17 cellular contexts compared by ENCODE assay signal in the genomic region with DNA sequence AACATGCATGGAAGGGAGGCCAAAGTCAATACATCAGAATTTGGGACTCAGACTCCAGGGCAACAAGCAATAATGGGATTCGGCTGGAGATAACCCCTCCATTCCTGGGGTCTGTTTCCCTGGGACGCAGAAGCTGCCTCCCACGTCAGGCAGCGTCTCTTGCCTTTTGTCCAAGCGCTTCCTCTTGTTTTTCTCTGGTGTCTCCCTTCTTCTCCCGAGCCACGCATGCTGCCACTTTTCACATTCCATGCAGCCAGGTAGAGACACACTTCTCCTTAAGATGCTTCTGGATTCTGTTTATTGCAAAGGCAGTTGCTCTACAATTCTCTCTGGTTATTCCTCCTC.
DNase-seq lines count a peak whose midpoint lies in the region; ATAC-seq, FAIRE-seq and TF ChIP-seq lines count a peak whose summit lies in the region.
"Had no signal": no experiment of that assay in that cellular context is flagged by ENCODE, and none has a peak within 500 bp of the region (broad histone marks: within the 10 kb centered on the region; RNA-seq: fewer than 3 reads in every experiment).

No MANE protein-coding gene starts in this region.

- 76% methylated on average over 7 of the region's 7 CpGs for WGBS in HepG2 (ENCODE audit: low lambda C conversion rate)
- WGBS in ovary, 3 donors = 14 to 18% (median 16%) methylated on average over 7 of the region's 7 CpGs
- 69% methylated on average over 7 of the region's 7 CpGs for WGBS in suprapubic skin

- TF ChIP-seq CTCF in ascending aorta (IDR thresholded peaks at IDR 0.05) = no peak
- TF ChIP-seq CTCF in HepG2 (CRISPR knock-in tag; IDR thresholded peaks at IDR 0.05) = no peak
- no peak for TF ChIP-seq CTCF in ovary (IDR thresholded peaks at IDR 0.05)
- no peak for TF ChIP-seq CTCF in uterus (IDR thresholded peaks at IDR 0.05)
- no peak for TF ChIP-seq CTCF in suprapubic skin (IDR thresholded peaks at IDR 0.05)
- no peak for TF ChIP-seq CTCF in BE2C (IDR thresholded peaks at IDR 0.05; ENCODE audit: low read depth, low read length)

- H3K4me1 ChIP-seq in ascending aorta = peaks cover 2 to 36% of the 10 kb centered on the region in 2 donors
- peaks cover 83% of the 10 kb centered on the region for H3K4me1 ChIP-seq in HepG2 (ENCODE audit: insufficient read depth, low read length)
- H3K4me1 ChIP-seq in ovary (ENCODE audit: insufficient read depth) = peaks cover 19% of the 10 kb centered on the region
- H3K4me1 ChIP-seq in uterus = peaks cover 0 to 16% of the 10 kb centered on the region in 2 donors
- no peaks in the 10 kb centered on the region for H3K4me1 ChIP-seq in suprapubic skin
- peaks cover 24% of the 10 kb centered on the region for H3K4me1 ChIP-seq in BE2C

- H3K27me3 Mint-ChIP-seq in activated CD4-positive, alpha-beta T cell treated with anti-CD3 and anti-CD28 coated beads, Interleukin-2, amount 10 ng/mL, durations not matched to agents 24 days and 14 days = no peaks in the 10 kb centered on the region

- peaks cover 36% of the 10 kb centered on the region for H3K79me2 ChIP-seq in HepG2 (ENCODE audit: insufficient read depth, low read length)

- BruUV-seq in HepG2 (replicated peaks; lab: Mats Ljungman, UMichigan) = no TSS peak

- no peak overlapping the region for H3K27ac Mint-ChIP-seq in activated CD4-positive, alpha-beta T cell treated with anti-CD3 and anti-CD28 coated beads, Interleukin-2, amount 10 ng/mL, durations not matched to agents 24 days and 14 days
- H3K27ac Mint-ChIP-seq: CD4-positive, CD25-positive, alpha-beta regulatory T cell; HFFc6 had no signal

- TF ChIP-seq EP300 in HepG2 (IDR thresholded peaks at IDR 0.05; ENCODE audit: low read depth in 2 of 2, low read length in 2 of 2) (no peak), HepG2 (CRISPR knock-in tag; IDR thresholded peaks at IDR 0.05; ENCODE audit: borderline replicate concordance) (no peak), ovary (IDR thresholded peaks at IDR 0.05) (no peak), suprapubic skin (IDR thresholded peaks at IDR 0.05) (no peak)

- DNase-seq in ascending aorta (ENCODE audit: low spot score in 2 of 2) (no peak), HepG2 (ENCODE audit: low spot score) (no peak), ovary (no peak), uterus (no peak), suprapubic skin (ENCODE audit: low spot score in 2 of 2) (no peak), BE2C (no peak)
- no peak for DNase-seq in activated CD4-positive, alpha-beta T cell treated with anti-CD3 and anti-CD28 coated beads, Interleukin-2, amount 10 ng/mL, durations not matched to agents 24 days and 14 days
- DNase-seq: Calu3; CD4-positive, CD25-positive, alpha-beta regulatory T cell; DMS53; HFFc6; NCI-H1105 treated with DMSO at 0.1 percent for 48 hours; NCI-H187; NCI-H446; PC-3 had no signal

- no peak for TF ChIP-seq POLR2A in HepG2 (IDR thresholded peaks at IDR 0.05; ENCODE audit: insufficient read depth in 1 of 2, low read depth in 2 of 2, low read length in 2 of 2)
- no peak for TF ChIP-seq POLR2A in ovary (IDR thresholded peaks at IDR 0.05)
- TF ChIP-seq POLR2A in uterus (IDR thresholded peaks at IDR 0.05) = no peak
- TF ChIP-seq POLR2A in suprapubic skin (IDR thresholded peaks at IDR 0.05) = no peak

- H3K4me3 Mint-ChIP-seq in activated CD4-positive, alpha-beta T cell treated with anti-CD3 and anti-CD28 coated beads, Interleukin-2, amount 10 ng/mL, durations not matched to agents 24 days and 14 days = no peak overlapping the region
- H3K4me3 Mint-ChIP-seq: CD4-positive, CD25-positive, alpha-beta regulatory T cell; HFFc6 had no signal

- no peak overlapping the region for H2AFZ ChIP-seq in HepG2 (ENCODE audit: low read length)

- H4K20me1 ChIP-seq in HepG2 (ENCODE audit: insufficient read depth, low read length) = no peaks in the 10 kb centered on the region

- H3K27ac ChIP-seq in ascending aorta (peak overlapping the region; percentile 83 to 100), HepG2 (ENCODE audit: extremely low read length, insufficient read depth, low read length) (peak overlapping the region; percentile 95), ovary (peak overlapping the region; percentile 54 to 77), uterus (peak overlapping the region; percentile 100), suprapubic skin (no peak overlapping the region)
- H3K27ac ChIP-seq: RWPE1 had no signal

- H3K9me3 Mint-ChIP-seq in activated CD4-positive, alpha-beta T cell treated with anti-CD3 and anti-CD28 coated beads, Interleukin-2, amount 10 ng/mL, durations not matched to agents 24 days and 14 days = no peaks in the 10 kb centered on the region
- H3K9me3 Mint-ChIP-seq: HFFc6 had no signal

- no peak for ATAC-seq in HepG2
- ATAC-seq: PC-3 had no signal

- H3K36me3 ChIP-seq in ascending aorta (peaks cover 0 to 8% of the 10 kb centered on the region in 2 donors), HepG2 (replicated peaks in 1 of 2; ENCODE audit: control insufficient read depth in 1 of 2, insufficient read depth in 2 of 2, low read length in 2 of 2) (no peaks in the 10 kb centered on the region; a peak in 1 of 5 replicates), ovary (no peaks in the 10 kb centered on the region), uterus (no peaks in the 10 kb centered on the region), suprapubic skin (no peaks in the 10 kb centered on the region), BE2C (no peaks in the 10 kb centered on the region)

- H3K4me2 ChIP-seq in HepG2 (ENCODE audit: low read depth, low read length) = peak overlapping the region; percentile 96

- CTCF ChIA-PET in HepG2 (lab: Yijun Ruan, JAX; ENCODE audit: low intra/inter-chr PET ratio, low total read pairs) = no interaction called here

- TF ChIP-seq RAD21 in HepG2 (CRISPR knock-in tag; IDR thresholded peaks at IDR 0.05) = no peak

- peak overlapping the region; percentile 85 for H3K9ac ChIP-seq in HepG2 (ENCODE audit: insufficient read depth, low read depth, low read length)

- in situ Hi-C loops in HepG2 (cut with HindIII; ENCODE audit: extremely low pct_ligation_motif_present, low pct_unique_long_range_greater_than_20kb) = no loop called here

- H3K4me1 Mint-ChIP-seq in activated CD4-positive, alpha-beta T cell treated with anti-CD3 and anti-CD28 coated beads, Interleukin-2, amount 10 ng/mL, durations not matched to agents 24 days and 14 days = no peaks in the 10 kb centered on the region
- H3K4me1 Mint-ChIP-seq: CD4-positive, CD25-positive, alpha-beta regulatory T cell had no signal

- H3K9me3 ChIP-seq in ascending aorta (no peaks in the 10 kb centered on the region), HepG2 (ENCODE audit: low read length) (no peaks in the 10 kb centered on the region), ovary (no peaks in the 10 kb centered on the region), uterus (no peaks in the 10 kb centered on the region), suprapubic skin (no peaks in the 10 kb centered on the region), BE2C (no peaks in the 10 kb centered on the region)

- H3K27me3 ChIP-seq in ascending aorta (no peaks in the 10 kb centered on the region), HepG2 (ENCODE audit: control insufficient read depth in 1 of 2, insufficient read depth in 2 of 2, low read length in 2 of 2) (no peaks in the 10 kb centered on the region), ovary (no peaks in the 10 kb centered on the region), uterus (no peaks in the 10 kb centered on the region), suprapubic skin (no peaks in the 10 kb centered on the region), BE2C (no peaks in the 10 kb centered on the region)

- FAIRE-seq in HepG2 (lab: Jason Lieb, UNC) = no peak
- FAIRE-seq: GM19239 had no signal

- intact Hi-C loops in ascending aorta (cut with DNase I) = loop anchor here (2.0 kb wide), 1 partner anchor 71 kb away; no protein-coding TSS in a partner anchor
- intact Hi-C loops in HepG2 (cut with micrococcal nuclease; ENCODE audit: unreplicated experiment) = no loop called here
- intact Hi-C loops in ovary (cut with DNase I) = loop anchor here in 1 of 4 donors (10.0 kb wide), 1 partner anchor 69 kb away; no protein-coding TSS in a partner anchor
- intact Hi-C loops in uterus (cut with DNase I; ENCODE audit: low total_unique reads) = no loop called here
- intact Hi-C loops in activated CD4-positive, alpha-beta T cell treated with anti-CD3 and anti-CD28 coated beads, Interleukin-2, amount 10 ng/mL, durations not matched to agents 24 days and 14 days (cut with micrococcal nuclease) = no loop called here

- H3K4me3 ChIP-seq in ascending aorta (peak overlapping the region in 1 of 2 donors; percentile 28), HepG2 (replicated peaks in 1 of 3; ENCODE audit: insufficient read depth in 1 of 3, low read depth in 2 of 3, low read length in 3 of 3) (peak overlapping the region in 2 of 3 experiments; percentile 64 to 66; a peak in 4 of 6 replicates), ovary (peak overlapping the region; percentile 0), uterus (no peak overlapping the region), suprapubic skin (no peak overlapping the region), BE2C (ENCODE audit: low read depth, low read length) (no peak overlapping the region)

- H3K36me3 Mint-ChIP-seq in activated CD4-positive, alpha-beta T cell treated with anti-CD3 and anti-CD28 coated beads, Interleukin-2, amount 10 ng/mL, durations not matched to agents 24 days and 14 days (ENCODE audit: low read depth) = no peaks in the 10 kb centered on the region

- POLR2A ChIA-PET in HepG2 (lab: Yijun Ruan, JAX) = no interaction called here

TF ChIP-seq in HepG2, 621 proteins besides CTCF, POLR2A, EP300 and RAD21:
- TF ChIP-seq ZBTB38 (CRISPR knock-in tag; IDR thresholded peaks at IDR 0.05) (0 out of 2 replicates have a peak, but pooled peaks have one; percentile 28), RBM39 (IDR thresholded peaks at IDR 0.05; ENCODE audit: low read depth, low read length, poor library complexity, severe bottlenecking) (no peak)

Comparison
In these comparisons a context has a peak if more than half of its experiments do, and no peak if none do; other contexts are left out.
1. H3K4me3 ChIP-seq: peak in HepG2 (2 of 3) and ovary (single experiment); none in uterus (0 of 2), suprapubic skin (single experiment) and BE2C (single experiment).